Comparison of ENCODE assay signal across 15 cellular contexts in genomic region chr12:70338531-70338930, GRCh38.
"Had no signal": no experiment of that assay in that cellular context is flagged by ENCODE, and none has a peak within 500 bp of the region (broad histone marks: within the 10 kb centered on the region; RNA-seq: fewer than 3 reads in every experiment).

No MANE protein-coding gene starts in this region.

- H3K9me3 ChIP-seq: heart right ventricle, neutrophil, right lobe of liver had no signal

- H3K4me3 ChIP-seq: heart right ventricle, right lobe of liver had no signal

- ATAC-seq: esophagus mucosa; heart right ventricle; natural killer cell treated with Interleukin-12 subunit alpha and Interleukin-12 subunit beta and Interleukin-15 and Interleukin-18, amount 100 ng/mL, for 72 hours; right lobe of liver; stimulated activated memory B cell treated with anti-CD40 and anti-IgM and Interleukin-4, amounts not matched to agents 10 μg/mL and 1 μg/mL and 100 μg/mL, for 72 hours had no signal

- H3K4me1 ChIP-seq: heart right ventricle, parathyroid adenoma, right lobe of liver had no signal

- H3K9ac ChIP-seq: parathyroid adenoma had no signal

- H2AFZ ChIP-seq: parathyroid adenoma had no signal

- H3K4me1 Mint-ChIP-seq: stimulated activated memory B cell treated with anti-CD40 and anti-IgM and Interleukin-4, amounts not matched to agents 10 μg/mL and 1 μg/mL and 100 μg/mL, for 72 hours had no signal

- H3K27me3 Mint-ChIP-seq: activated naive CD8-positive, alpha-beta T cell treated with anti-CD3 and anti-CD28 coated beads for 36 hours; natural killer cell treated with Interleukin-12 subunit alpha and Interleukin-12 subunit beta and Interleukin-15 and Interleukin-18, amount 100 ng/mL, for 72 hours; stimulated activated memory B cell treated with anti-CD40 and anti-IgM and Interleukin-4, amounts not matched to agents 10 μg/mL and 1 μg/mL and 100 μg/mL, for 72 hours had no signal

- H3K4me3 Mint-ChIP-seq: activated naive CD8-positive, alpha-beta T cell treated with anti-CD3 and anti-CD28 coated beads for 36 hours; immature natural killer cell; natural killer cell treated with Interleukin-12 subunit alpha and Interleukin-12 subunit beta and Interleukin-15 and Interleukin-18, amount 100 ng/mL, for 72 hours; stimulated activated memory B cell treated with anti-CD40 and anti-IgM and Interleukin-4, amounts not matched to agents 10 μg/mL and 1 μg/mL and 100 μg/mL, for 72 hours had no signal

- H3K27ac Mint-ChIP-seq: activated naive CD8-positive, alpha-beta T cell treated with anti-CD3 and anti-CD28 coated beads for 36 hours; natural killer cell treated with Interleukin-12 subunit alpha and Interleukin-12 subunit beta and Interleukin-15 and Interleukin-18, amount 100 ng/mL, for 72 hours; stimulated activated memory B cell treated with anti-CD40 and anti-IgM and Interleukin-4, amounts not matched to agents 10 μg/mL and 1 μg/mL and 100 μg/mL, for 72 hours had no signal

- H3K79me2 ChIP-seq: parathyroid adenoma had no signal

- H3K9me3 Mint-ChIP-seq: activated naive CD8-positive, alpha-beta T cell treated with anti-CD3 and anti-CD28 coated beads for 36 hours; immature natural killer cell; natural killer cell treated with Interleukin-12 subunit alpha and Interleukin-12 subunit beta and Interleukin-15 and Interleukin-18, amount 100 ng/mL, for 72 hours; stimulated activated memory B cell treated with anti-CD40 and anti-IgM and Interleukin-4, amounts not matched to agents 10 μg/mL and 1 μg/mL and 100 μg/mL, for 72 hours had no signal

- DNase-seq: activated CD4-positive, alpha-beta T cell treated with anti-CD3 and anti-CD28 coated beads, Interleukin-2, amount 50 U/mL, for 1 hour; activated CD4-positive, CD25-positive, alpha-beta regulatory T cell treated with anti-CD3 and anti-CD28 coated beads, Interleukin-2, amount 50 U/mL, for 72 hours; activated naive CD8-positive, alpha-beta T cell treated with anti-CD3 and anti-CD28 coated beads for 36 hours; cerebellar nuclear complex; effector CD8-positive, alpha-beta T cell; heart right ventricle; immature natural killer cell; right lobe of liver; stimulated activated CD4-positive, alpha-beta T cell treated with anti-CD3 and anti-CD28 coated beads, Interleukin-4, amount 100 ng/mL, for 4 hours; T-helper 1 cell had no signal

- H3K27ac ChIP-seq: heart right ventricle, neutrophil, parathyroid adenoma, right lobe of liver had no signal

- H3K27me3 ChIP-seq: heart right ventricle, neutrophil, right lobe of liver had no signal
